Comparison of ENCODE assay signal across 14 cellular contexts in genomic region chr17:75082683-75083082, GRCh38.
"Had no signal": no experiment of that assay in that cellular context is flagged by ENCODE, and none has a peak within 500 bp of the region (broad histone marks: within the 10 kb centered on the region; RNA-seq: fewer than 3 reads in every experiment).

No MANE protein-coding gene starts in this region.

- H3K9ac ChIP-seq: parathyroid adenoma had no signal

- DNase-seq: activated CD4-positive, alpha-beta T cell treated with anti-CD3 and anti-CD28 coated beads, Interleukin-2, amount 50 U/mL, for 4 hours; activated CD8-positive, alpha-beta memory T cell treated with anti-CD3 and anti-CD28 coated beads, Interleukin-2, amount 10 ng/mL, durations not matched to agents 7 days and 5 days; activated effector memory CD4-positive, alpha-beta T cell treated with anti-CD3 and anti-CD28 coated beads, Interleukin-2, amount 50 U/mL, for 16 hours; activated naive CD8-positive, alpha-beta T cell treated with anti-CD3 and anti-CD28 coated beads, Interleukin-2, amount 10 ng/mL, durations not matched to agents 7 days and 5 days; activated T-cell treated with anti-CD3 and anti-CD28 coated beads, Interleukin-2, amount 50 U/mL, for 24 hours; aorta; heart left ventricle; left lung; stimulated activated CD4-positive, alpha-beta T cell treated with anti-CD3 and anti-CD28 coated beads, Interleukin-4, amount 100 ng/mL, for 24 hours; stimulated activated naive CD8-positive, alpha-beta T cell treated with anti-CD3 and anti-CD28 coated beads, Interleukin-15, amount 100 ng/mL, for 72 hours; T-helper 2 cell; testis had no signal

- H3K27me3 ChIP-seq: heart left ventricle, left lung, testis had no signal

- H3K4me3 ChIP-seq: heart left ventricle, left lung, testis had no signal

- H3K27me3 Mint-ChIP-seq: activated CD8-positive, alpha-beta memory T cell treated with anti-CD3 and anti-CD28 coated beads, Interleukin-2, amount 10 ng/mL, durations not matched to agents 7 days and 5 days; activated naive CD8-positive, alpha-beta T cell treated with anti-CD3 and anti-CD28 coated beads, Interleukin-2, amount 10 ng/mL, durations not matched to agents 7 days and 5 days; activated T-cell treated with anti-CD3 and anti-CD28 coated beads, Interleukin-2, amount 50 U/mL, for 24 hours had no signal

- H2AFZ ChIP-seq: parathyroid adenoma had no signal

- H3K4me3 Mint-ChIP-seq: activated CD8-positive, alpha-beta memory T cell treated with anti-CD3 and anti-CD28 coated beads, Interleukin-2, amount 10 ng/mL, durations not matched to agents 7 days and 5 days; activated naive CD8-positive, alpha-beta T cell treated with anti-CD3 and anti-CD28 coated beads, Interleukin-2, amount 10 ng/mL, durations not matched to agents 7 days and 5 days; activated T-cell treated with anti-CD3 and anti-CD28 coated beads, Interleukin-2, amount 50 U/mL, for 24 hours; stimulated activated naive CD8-positive, alpha-beta T cell treated with anti-CD3 and anti-CD28 coated beads, Interleukin-15, amount 100 ng/mL, for 72 hours had no signal

- H3K27ac Mint-ChIP-seq: activated CD8-positive, alpha-beta memory T cell treated with anti-CD3 and anti-CD28 coated beads, Interleukin-2, amount 10 ng/mL, durations not matched to agents 7 days and 5 days; activated naive CD8-positive, alpha-beta T cell treated with anti-CD3 and anti-CD28 coated beads, Interleukin-2, amount 10 ng/mL, durations not matched to agents 7 days and 5 days; activated T-cell treated with anti-CD3 and anti-CD28 coated beads, Interleukin-2, amount 50 U/mL, for 24 hours; stimulated activated naive CD8-positive, alpha-beta T cell treated with anti-CD3 and anti-CD28 coated beads, Interleukin-15, amount 100 ng/mL, for 72 hours had no signal

- H3K36me3 ChIP-seq: heart left ventricle, left lung had no signal

- H3K9me3 Mint-ChIP-seq: activated naive CD8-positive, alpha-beta T cell treated with anti-CD3 and anti-CD28 coated beads, Interleukin-2, amount 10 ng/mL, durations not matched to agents 7 days and 5 days; activated T-cell treated with anti-CD3 and anti-CD28 coated beads, Interleukin-2, amount 50 U/mL, for 24 hours; neural crest cell; stimulated activated naive CD8-positive, alpha-beta T cell treated with anti-CD3 and anti-CD28 coated beads, Interleukin-15, amount 100 ng/mL, for 72 hours had no signal

- H3K27ac ChIP-seq: heart left ventricle, left lung, parathyroid adenoma, testis had no signal

- H3K9me3 ChIP-seq: heart left ventricle, left lung, testis had no signal

- H3K36me3 Mint-ChIP-seq: activated CD8-positive, alpha-beta memory T cell treated with anti-CD3 and anti-CD28 coated beads, Interleukin-2, amount 10 ng/mL, durations not matched to agents 7 days and 5 days; activated naive CD8-positive, alpha-beta T cell treated with anti-CD3 and anti-CD28 coated beads, Interleukin-2, amount 10 ng/mL, durations not matched to agents 7 days and 5 days had no signal

- ATAC-seq: activated CD8-positive, alpha-beta memory T cell treated with anti-CD3 and anti-CD28 coated beads, Interleukin-2, amount 10 ng/mL, durations not matched to agents 7 days and 5 days; heart left ventricle; left lung; stimulated activated naive CD8-positive, alpha-beta T cell treated with anti-CD3 and anti-CD28 coated beads, Interleukin-15, amount 100 ng/mL, for 72 hours had no signal
